16 cellular contexts compared by ENCODE assay signal in the genomic region with DNA sequence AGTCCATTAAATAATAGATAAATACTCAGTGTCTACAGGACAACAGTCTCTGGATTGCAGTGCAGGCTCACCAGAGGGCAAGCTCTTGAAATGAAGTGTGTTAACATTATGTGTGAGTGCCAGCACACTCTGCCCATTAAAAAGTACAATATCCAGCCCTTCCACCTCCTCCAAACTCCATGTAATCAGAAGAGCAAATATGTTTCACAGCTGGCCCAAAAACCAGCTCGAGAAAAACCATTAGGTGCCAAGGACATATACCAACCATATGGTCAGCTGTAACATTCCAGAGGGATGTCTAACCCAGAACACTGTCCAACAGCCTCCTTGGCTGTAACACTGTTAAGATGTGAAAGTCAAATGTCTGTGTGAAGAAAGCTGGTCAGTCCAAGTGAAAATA.
A peak's percentile ranks its signal among the peaks of the same experiment; 100 is the strongest.
DNase-seq lines count a peak whose midpoint lies in the region; ATAC-seq and TF ChIP-seq lines count a peak whose summit lies in the region.
"Had no signal": no experiment of that assay in that cellular context is flagged by ENCODE, and none has a peak within 500 bp of the region (broad histone marks: within the 10 kb centered on the region; RNA-seq: fewer than 3 reads in every experiment).

No MANE protein-coding gene starts in this region.

- H3K4me1 ChIP-seq in heart right ventricle (peaks cover 0 to 5% (median 0%) of the 10 kb centered on the region in 9 donors), PC-3 (ENCODE audit: insufficient read depth, low read length) (no peaks in the 10 kb centered on the region), upper lobe of right lung (peaks cover 19% of the 10 kb centered on the region), endodermal cell (ENCODE audit: control insufficient read depth, insufficient read depth, low read length) (no peaks in the 10 kb centered on the region)
- H3K4me1 ChIP-seq: Peyer's patch had no signal

- H3K9me3 ChIP-seq in heart right ventricle (no peaks in the 10 kb centered on the region), PC-3 (ENCODE audit: low read length) (no peaks in the 10 kb centered on the region), upper lobe of right lung (no peaks in the 10 kb centered on the region), endodermal cell (ENCODE audit: control insufficient read depth, low read length) (no peaks in the 10 kb centered on the region)
- H3K9me3 ChIP-seq: Peyer's patch had no signal

- POLR2A ChIA-PET in PC-3 (lab: Charles Lee; ENCODE audit: unreplicated experiment): no interaction called here

- H4K20me1 ChIP-seq in PC-3 (ENCODE audit: low read length): no peaks in the 10 kb centered on the region

- H2AFZ ChIP-seq in PC-3 (ENCODE audit: low read length): no peak overlapping the region

- H3K4me3 ChIP-seq in heart right ventricle (no peak overlapping the region), PC-3 (ENCODE audit: low read length) (no peak overlapping the region), fibroblast of mammary gland (ENCODE audit: control insufficient read depth, low read depth, low read length) (no peak overlapping the region), upper lobe of right lung (no peak overlapping the region), H7 (ENCODE audit: insufficient read depth, low read depth, low read length) (no peak overlapping the region), endodermal cell (ENCODE audit: low read length) (no peak overlapping the region)
- H3K4me3 ChIP-seq: coronary artery, GM12878, Peyer's patch had no signal

- peak; percentile 48 for ATAC-seq in Right ventricle myocardium superior (ENCODE audit: poor library complexity)
- ATAC-seq in heart right ventricle: no peak
- peak; percentile 78 for ATAC-seq in PC-3
- peak; percentile 66 for ATAC-seq in upper lobe of right lung
- ATAC-seq in Right ventricle myocardium inferior: no peak
- ATAC-seq: activated naive CD8-positive, alpha-beta T cell treated with anti-CD3 and anti-CD28 coated beads, Interleukin-2, amount 50 U/mL, for 24 hours; activated T-cell treated with anti-CD3 and anti-CD28 coated beads, Interleukin-2, amount 50 U/mL, for 4 hours; GM12878 had no signal

- H3K27me3 Mint-ChIP-seq in endodermal cell (ENCODE audit: insufficient read depth): no peaks in the 10 kb centered on the region

- DNase-seq in Right ventricle myocardium superior: no peak
- no peak for DNase-seq in heart right ventricle
- peak; percentile 61 for DNase-seq in PC-3
- peak; percentile 86 for DNase-seq in fibroblast of mammary gland (ENCODE audit: low read depth)
- no peak for DNase-seq in upper lobe of right lung
- no peak for DNase-seq in H7
- DNase-seq in endodermal cell: no peak
- DNase-seq in Right ventricle myocardium inferior (ENCODE audit: missing footprints): no peak
- DNase-seq: activated CD4-positive, alpha-beta T cell treated with anti-CD3 and anti-CD28 coated beads, Interleukin-2, amount 10 ng/mL, durations not matched to agents 24 days and 14 days; activated naive CD8-positive, alpha-beta T cell treated with anti-CD3 and anti-CD28 coated beads, Interleukin-2, amount 50 U/mL, for 24 hours; activated T-cell treated with anti-CD3 and anti-CD28 coated beads, Interleukin-2, amount 50 U/mL, for 4 hours; erythroblast; NCI-H524 treated with DMSO at 0.1 percent for 48 hours; Peyer's patch had no signal

- H3K36me3 Mint-ChIP-seq in endodermal cell (ENCODE audit: low read depth): no peaks in the 10 kb centered on the region

- H3K4me3 Mint-ChIP-seq in endodermal cell: no peak overlapping the region
- H3K4me3 Mint-ChIP-seq: activated CD4-positive, alpha-beta T cell treated with anti-CD3 and anti-CD28 coated beads, Interleukin-2, amount 10 ng/mL, durations not matched to agents 24 days and 14 days; activated naive CD8-positive, alpha-beta T cell treated with anti-CD3 and anti-CD28 coated beads, Interleukin-2, amount 50 U/mL, for 24 hours; activated T-cell treated with anti-CD3 and anti-CD28 coated beads, Interleukin-2, amount 50 U/mL, for 4 hours had no signal

- no peaks in the 10 kb centered on the region for H3F3A ChIP-seq in PC-3 (ENCODE audit: low read length, unreplicated experiment)

- H3K9me3 Mint-ChIP-seq in endodermal cell: peaks cover 11% of the 10 kb centered on the region
- H3K9me3 Mint-ChIP-seq: activated CD4-positive, alpha-beta T cell treated with anti-CD3 and anti-CD28 coated beads, Interleukin-2, amount 10 ng/mL, durations not matched to agents 24 days and 14 days; activated naive CD8-positive, alpha-beta T cell treated with anti-CD3 and anti-CD28 coated beads, Interleukin-2, amount 50 U/mL, for 24 hours; activated T-cell treated with anti-CD3 and anti-CD28 coated beads, Interleukin-2, amount 50 U/mL, for 4 hours had no signal

- H3K4me2 ChIP-seq in PC-3 (ENCODE audit: low read length): no peak overlapping the region

- CTCF ChIA-PET in PC-3 (lab: Charles Lee): no interaction called here

- no peaks in the 10 kb centered on the region for H3K9me2 ChIP-seq in PC-3 (replicated peaks; ENCODE audit: low read length)

- H3K9ac ChIP-seq in PC-3 (ENCODE audit: low read length) (no peak overlapping the region), endodermal cell (ENCODE audit: extremely low read depth, low read length, poor library complexity, severe bottlenecking) (no peak overlapping the region)

- H3K36me3 ChIP-seq in heart right ventricle (no peaks in the 10 kb centered on the region), PC-3 (ENCODE audit: low read depth, low read length) (no peaks in the 10 kb centered on the region), upper lobe of right lung (no peaks in the 10 kb centered on the region), H7 (replicated peaks; ENCODE audit: control insufficient read depth, insufficient read depth, low read length) (no peaks in the 10 kb centered on the region), endodermal cell (ENCODE audit: control insufficient read depth, insufficient read depth, low read length) (no peaks in the 10 kb centered on the region)
- H3K36me3 ChIP-seq: Peyer's patch had no signal

- H3K27ac Mint-ChIP-seq in endodermal cell: no peak overlapping the region
- H3K27ac Mint-ChIP-seq: activated CD4-positive, alpha-beta T cell treated with anti-CD3 and anti-CD28 coated beads, Interleukin-2, amount 10 ng/mL, durations not matched to agents 24 days and 14 days; activated naive CD8-positive, alpha-beta T cell treated with anti-CD3 and anti-CD28 coated beads, Interleukin-2, amount 50 U/mL, for 24 hours had no signal

- H3K4me1 Mint-ChIP-seq in endodermal cell: peaks cover 15% of the 10 kb centered on the region
- H3K4me1 Mint-ChIP-seq: activated CD4-positive, alpha-beta T cell treated with anti-CD3 and anti-CD28 coated beads, Interleukin-2, amount 10 ng/mL, durations not matched to agents 24 days and 14 days; activated naive CD8-positive, alpha-beta T cell treated with anti-CD3 and anti-CD28 coated beads, Interleukin-2, amount 50 U/mL, for 24 hours had no signal

- intact Hi-C loops in Right ventricle myocardium superior (cut with DNase I): no loop called here
- intact Hi-C loops in heart right ventricle (cut with DNase I): loop anchor here in 6 of 10 donors (5.0 to 10.0 kb wide), 5 partner anchors 134 to 327 kb away; no protein-coding TSS in a partner anchor
- intact Hi-C loops in PC-3 (cut with micrococcal nuclease): no loop called here
- intact Hi-C loops in upper lobe of right lung (cut with DNase I): loop anchor here (10.0 kb wide), 1 partner anchor 324 kb away; no protein-coding TSS in a partner anchor
- intact Hi-C loops in Right ventricle myocardium inferior (cut with DNase I): no loop called here

- H3K27me3 ChIP-seq in heart right ventricle: peaks cover 0 to 8% (median 0%) of the 10 kb centered on the region in 7 donors
- H3K27me3 ChIP-seq in PC-3 (ENCODE audit: low read length): no peaks in the 10 kb centered on the region
- no peaks in the 10 kb centered on the region for H3K27me3 ChIP-seq in upper lobe of right lung
- no peaks in the 10 kb centered on the region for H3K27me3 ChIP-seq in H7 (ENCODE audit: control insufficient read depth, insufficient read depth, low read length)
- no peaks in the 10 kb centered on the region for H3K27me3 ChIP-seq in endodermal cell (ENCODE audit: control insufficient read depth, insufficient read depth, low read length, poor library complexity, severe bottlenecking)
- H3K27me3 ChIP-seq: Peyer's patch had no signal

- no peaks in the 10 kb centered on the region for H3K79me2 ChIP-seq in PC-3 (ENCODE audit: low read length)

- WGBS in heart right ventricle, 2 donors: 14 to 29% methylated on average over 1 of the region's 1 CpG
- WGBS in endodermal cell (ENCODE audit: insufficient coverage in 1 of 2, insufficient read length in 1 of 2), 2 experiments: 85 to 86% methylated on average over 1 of the region's 1 CpG

- BruUV-seq in PC-3 (replicated peaks; lab: Mats Ljungman, UMichigan): no TSS peak

- TF ChIP-seq CTCF in heart right ventricle (IDR thresholded peaks at IDR 0.05) (no peak), PC-3 (conservative IDR thresholded peaks at IDR 0.05; ENCODE audit: low read depth, low read length) (no peak), fibroblast of mammary gland (conservative IDR thresholded peaks at IDR 0.05; ENCODE audit: control insufficient read depth, insufficient read depth, low read depth, low read length) (no peak), upper lobe of right lung (IDR thresholded peaks at IDR 0.05) (no peak), endodermal cell (conservative IDR thresholded peaks at IDR 0.05) (no peak)

- no peak overlapping the region for H3K27ac ChIP-seq in heart right ventricle
- H3K27ac ChIP-seq in PC-3 (ENCODE audit: low read length): no peak overlapping the region
- H3K27ac ChIP-seq in upper lobe of right lung: no peak overlapping the region
- H3K27ac ChIP-seq in endodermal cell (ENCODE audit: low read depth, low read length): no peak overlapping the region
- H3K27ac ChIP-seq: coronary artery, Peyer's patch had no signal

Comparison
In these comparisons a context has a peak if more than half of its experiments do, and no peak if none do; other contexts are left out.
1. ATAC-seq: peak in Right ventricle myocardium superior (single experiment), PC-3 (single experiment) and upper lobe of right lung (single experiment); none in heart right ventricle (0 of 8) and Right ventricle myocardium inferior (single experiment).
2. intact Hi-C loops: an anchor here in heart right ventricle (5.0 to 10.0 kb wide) and upper lobe of right lung (10.0 kb wide); none called in Right ventricle myocardium superior, PC-3 and Right ventricle myocardium inferior.
3. DNase-seq: peak in PC-3 (single experiment) and fibroblast of mammary gland (single experiment); none in Right ventricle myocardium superior (single experiment), heart right ventricle (0 of 2), upper lobe of right lung (single experiment), H7 (single experiment), endodermal cell (single experiment) and Right ventricle myocardium inferior (single experiment).